ENCODE assay signal across 1 cellular context in the genomic region with DNA sequence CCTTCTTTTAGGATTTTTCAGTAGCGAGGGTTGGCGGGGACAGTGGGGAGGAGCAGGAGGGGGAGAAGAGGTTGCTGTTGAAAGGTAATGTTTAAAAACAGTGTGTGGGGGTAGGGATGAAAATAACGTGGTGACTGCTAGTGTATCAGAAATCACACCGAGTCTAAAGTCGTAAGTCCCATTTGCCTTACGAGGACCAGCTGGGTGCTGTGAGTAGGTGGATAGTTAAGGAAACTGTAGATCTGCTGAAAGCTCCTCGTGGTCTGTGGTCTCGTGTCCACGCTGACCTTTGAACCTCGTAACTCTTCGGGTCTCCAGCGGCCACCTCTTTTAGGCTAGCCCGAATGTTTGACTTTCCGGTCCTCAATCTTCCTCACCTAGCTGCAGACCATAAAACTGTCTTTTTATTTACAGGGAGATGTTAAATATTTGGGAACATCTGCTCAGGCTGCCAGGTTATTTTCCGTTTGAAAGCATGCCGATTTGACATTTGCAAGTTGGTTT.
TF ChIP-seq lines count a peak whose summit lies in the region.

No MANE protein-coding gene starts in this region.

TF ChIP-seq in HepG2, 621 proteins besides CTCF, POLR2A, EP300 and RAD21 (continued from another document and continues in another):
- TF ChIP-seq, protein P1, sequence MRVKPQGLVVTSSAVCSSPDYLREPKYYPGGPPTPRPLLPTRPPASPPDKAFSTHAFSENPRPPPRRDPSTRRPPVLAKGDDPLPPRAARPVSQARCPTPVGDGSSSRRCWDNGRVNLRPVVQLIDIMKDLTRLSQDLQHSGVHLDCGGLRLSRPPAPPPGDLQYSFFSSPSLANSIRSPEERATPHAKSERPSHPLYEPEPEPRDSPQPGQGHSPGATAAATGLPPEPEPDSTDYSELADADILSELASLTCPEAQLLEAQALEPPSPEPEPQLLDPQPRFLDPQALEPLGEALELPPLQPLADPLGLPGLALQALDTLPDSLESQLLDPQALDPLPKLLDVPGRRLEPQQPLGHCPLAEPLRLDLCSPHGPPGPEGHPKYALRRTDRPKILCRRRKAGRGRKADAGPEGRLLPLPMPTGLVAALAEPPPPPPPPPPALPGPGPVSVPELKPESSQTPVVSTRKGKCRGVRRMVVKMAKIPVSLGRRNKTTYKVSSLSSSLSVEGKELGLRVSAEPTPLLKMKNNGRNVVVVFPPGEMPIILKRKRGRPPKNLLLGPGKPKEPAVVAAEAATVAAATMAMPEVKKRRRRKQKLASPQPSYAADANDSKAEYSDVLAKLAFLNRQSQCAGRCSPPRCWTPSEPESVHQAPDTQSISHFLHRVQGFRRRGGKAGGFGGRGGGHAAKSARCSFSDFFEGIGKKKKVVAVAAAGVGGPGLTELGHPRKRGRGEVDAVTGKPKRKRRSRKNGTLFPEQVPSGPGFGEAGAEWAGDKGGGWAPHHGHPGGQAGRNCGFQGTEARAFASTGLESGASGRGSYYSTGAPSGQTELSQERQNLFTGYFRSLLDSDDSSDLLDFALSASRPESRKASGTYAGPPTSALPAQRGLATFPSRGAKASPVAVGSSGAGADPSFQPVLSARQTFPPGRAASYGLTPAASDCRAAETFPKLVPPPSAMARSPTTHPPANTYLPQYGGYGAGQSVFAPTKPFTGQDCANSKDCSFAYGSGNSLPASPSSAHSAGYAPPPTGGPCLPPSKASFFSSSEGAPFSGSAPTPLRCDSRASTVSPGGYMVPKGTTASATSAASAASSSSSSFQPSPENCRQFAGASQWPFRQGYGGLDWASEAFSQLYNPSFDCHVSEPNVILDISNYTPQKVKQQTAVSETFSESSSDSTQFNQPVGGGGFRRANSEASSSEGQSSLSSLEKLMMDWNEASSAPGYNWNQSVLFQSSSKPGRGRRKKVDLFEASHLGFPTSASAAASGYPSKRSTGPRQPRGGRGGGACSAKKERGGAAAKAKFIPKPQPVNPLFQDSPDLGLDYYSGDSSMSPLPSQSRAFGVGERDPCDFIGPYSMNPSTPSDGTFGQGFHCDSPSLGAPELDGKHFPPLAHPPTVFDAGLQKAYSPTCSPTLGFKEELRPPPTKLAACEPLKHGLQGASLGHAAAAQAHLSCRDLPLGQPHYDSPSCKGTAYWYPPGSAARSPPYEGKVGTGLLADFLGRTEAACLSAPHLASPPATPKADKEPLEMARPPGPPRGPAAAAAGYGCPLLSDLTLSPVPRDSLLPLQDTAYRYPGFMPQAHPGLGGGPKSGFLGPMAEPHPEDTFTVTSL (CRISPR knock-in tag; IDR thresholded peaks at IDR 0.05; ENCODE audit: borderline replicate concordance) = peak; percentile 62
- TF ChIP-seq TCF7L2 (IDR thresholded peaks at IDR 0.05; ENCODE audit: low read depth, low read length) (no peak), ARNT (IDR thresholded peaks at IDR 0.05) (no peak), ARHGAP35 (CRISPR knock-in tag; IDR thresholded peaks at IDR 0.05; ENCODE audit: borderline replicate concordance) (no peak), ZNF335 (CRISPR knock-in tag; IDR thresholded peaks at IDR 0.05) (no peak), HNRNPLL (IDR thresholded peaks at IDR 0.05; ENCODE audit: low read depth, low read length, poor library complexity, severe bottlenecking) (no peak), AKAP8 (CRISPR knock-in tag; IDR thresholded peaks at IDR 0.05) (peak; percentile 74; the same call in 1 of the 2 replicates), ZBTB20 (CRISPR knock-in tag; IDR thresholded peaks at IDR 0.05; ENCODE audit: borderline replicate concordance, low read depth) (no peak), ZNF720 (CRISPR knock-in tag; IDR thresholded peaks at IDR 0.05) (no peak), ZNF282 (IDR thresholded peaks at IDR 0.05; ENCODE audit: partially characterized antibody) (no peak), ZNF572 (CRISPR knock-in tag; IDR thresholded peaks at IDR 0.05) (no peak), ZNF563 (CRISPR knock-in tag; IDR thresholded peaks at IDR 0.05) (no peak), ZNF629 (CRISPR knock-in tag; conservative IDR thresholded peaks at IDR 0.05) (no peak; the same call in 1 of the 2 replicates), MXI1 (IDR thresholded peaks at IDR 0.05; ENCODE audit: borderline replicate concordance, low read depth, low read length) (no peak; the same call in 2 of the 3 replicates), RCOR2 (CRISPR knock-in tag; IDR thresholded peaks at IDR 0.05) (no peak), NPAS2 (CRISPR knock-in tag; IDR thresholded peaks at IDR 0.05; ENCODE audit: borderline replicate concordance) (no peak), ZFP1 (CRISPR knock-in tag; IDR thresholded peaks at IDR 0.05) (no peak), NR2F6 (IDR thresholded peaks at IDR 0.05) (peak; percentile 71), NR2F6 (CRISPR knock-in tag; IDR thresholded peaks at IDR 0.05) (peak; percentile 72; the same call in 1 of the 2 replicates), ZNF850 (CRISPR knock-in tag; conservative IDR thresholded peaks at IDR 0.05) (no peak), SMARCC2 (IDR thresholded peaks at IDR 0.05) (no peak), NR2C2 (CRISPR knock-in tag; IDR thresholded peaks at IDR 0.05; ENCODE audit: borderline replicate concordance) (peak; percentile 79), TOE1 (CRISPR knock-in tag; IDR thresholded peaks at IDR 0.05) (no peak), BORCS8-MEF2B (CRISPR knock-in tag; IDR thresholded peaks at IDR 0.05) (no peak), GATA4 (IDR thresholded peaks at IDR 0.05; ENCODE audit: borderline replicate concordance, low read depth) (no peak), ZMYM4 (CRISPR knock-in tag; IDR thresholded peaks at IDR 0.05) (peak; percentile 47; the same call in 1 of the 2 replicates), ZNF724P (CRISPR knock-in tag; IDR thresholded peaks at IDR 0.05; ENCODE audit: borderline replicate concordance) (no peak), XRCC5 (optimal IDR thresholded peaks at IDR 0.05; ENCODE audit: low read length) (no peak), MTA1 (CRISPR knock-in tag; IDR thresholded peaks at IDR 0.05; ENCODE audit: borderline replicate concordance) (no peak), ZNF317 (CRISPR knock-in tag; IDR thresholded peaks at IDR 0.05) (no peak), PLRG1 (conservative IDR thresholded peaks at IDR 0.05) (no peak), BRD4 (CRISPR knock-in tag; IDR thresholded peaks at IDR 0.05) (peak; percentile 65; the same call in 1 of the 2 replicates), GABPB1 (CRISPR knock-in tag; IDR thresholded peaks at IDR 0.05) (no peak)
- TF ChIP-seq, protein P2, sequence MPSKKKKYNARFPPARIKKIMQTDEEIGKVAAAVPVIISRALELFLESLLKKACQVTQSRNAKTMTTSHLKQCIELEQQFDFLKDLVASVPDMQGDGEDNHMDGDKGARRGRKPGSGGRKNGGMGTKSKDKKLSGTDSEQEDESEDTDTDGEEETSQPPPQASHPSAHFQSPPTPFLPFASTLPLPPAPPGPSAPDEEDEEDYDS (CRISPR knock-in tag; IDR thresholded peaks at IDR 0.05) = 0 out of 2 replicates have a peak, but pooled peaks have one; percentile 16
- TF ChIP-seq, protein P3, sequence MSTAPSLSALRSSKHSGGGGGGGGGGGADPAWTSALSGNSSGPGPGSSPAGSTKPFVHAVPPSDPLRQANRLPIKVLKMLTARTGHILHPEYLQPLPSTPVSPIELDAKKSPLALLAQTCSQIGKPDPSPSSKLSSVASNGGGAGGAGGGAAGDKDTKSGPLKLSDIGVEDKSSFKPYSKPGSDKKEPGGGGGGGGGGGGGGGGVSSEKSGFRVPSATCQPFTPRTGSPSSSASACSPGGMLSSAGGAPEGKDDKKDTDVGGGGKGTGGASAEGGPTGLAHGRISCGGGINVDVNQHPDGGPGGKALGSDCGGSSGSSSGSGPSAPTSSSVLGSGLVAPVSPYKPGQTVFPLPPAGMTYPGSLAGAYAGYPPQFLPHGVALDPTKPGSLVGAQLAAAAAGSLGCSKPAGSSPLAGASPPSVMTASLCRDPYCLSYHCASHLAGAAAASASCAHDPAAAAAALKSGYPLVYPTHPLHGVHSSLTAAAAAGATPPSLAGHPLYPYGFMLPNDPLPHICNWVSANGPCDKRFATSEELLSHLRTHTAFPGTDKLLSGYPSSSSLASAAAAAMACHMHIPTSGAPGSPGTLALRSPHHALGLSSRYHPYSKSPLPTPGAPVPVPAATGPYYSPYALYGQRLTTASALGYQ (CRISPR knock-in tag; IDR thresholded peaks at IDR 0.05) = no peak
- TF ChIP-seq, protein P4, sequence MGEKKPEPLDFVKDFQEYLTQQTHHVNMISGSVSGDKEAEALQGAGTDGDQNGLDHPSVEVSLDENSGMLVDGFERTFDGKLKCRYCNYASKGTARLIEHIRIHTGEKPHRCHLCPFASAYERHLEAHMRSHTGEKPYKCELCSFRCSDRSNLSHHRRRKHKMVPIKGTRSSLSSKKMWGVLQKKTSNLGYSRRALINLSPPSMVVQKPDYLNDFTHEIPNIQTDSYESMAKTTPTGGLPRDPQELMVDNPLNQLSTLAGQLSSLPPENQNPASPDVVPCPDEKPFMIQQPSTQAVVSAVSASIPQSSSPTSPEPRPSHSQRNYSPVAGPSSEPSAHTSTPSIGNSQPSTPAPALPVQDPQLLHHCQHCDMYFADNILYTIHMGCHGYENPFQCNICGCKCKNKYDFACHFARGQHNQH (CRISPR knock-in tag; IDR thresholded peaks at IDR 0.05) = 0 out of 2 replicates have a peak, but pooled peaks have one; percentile 19
- TF ChIP-seq, protein P5, sequence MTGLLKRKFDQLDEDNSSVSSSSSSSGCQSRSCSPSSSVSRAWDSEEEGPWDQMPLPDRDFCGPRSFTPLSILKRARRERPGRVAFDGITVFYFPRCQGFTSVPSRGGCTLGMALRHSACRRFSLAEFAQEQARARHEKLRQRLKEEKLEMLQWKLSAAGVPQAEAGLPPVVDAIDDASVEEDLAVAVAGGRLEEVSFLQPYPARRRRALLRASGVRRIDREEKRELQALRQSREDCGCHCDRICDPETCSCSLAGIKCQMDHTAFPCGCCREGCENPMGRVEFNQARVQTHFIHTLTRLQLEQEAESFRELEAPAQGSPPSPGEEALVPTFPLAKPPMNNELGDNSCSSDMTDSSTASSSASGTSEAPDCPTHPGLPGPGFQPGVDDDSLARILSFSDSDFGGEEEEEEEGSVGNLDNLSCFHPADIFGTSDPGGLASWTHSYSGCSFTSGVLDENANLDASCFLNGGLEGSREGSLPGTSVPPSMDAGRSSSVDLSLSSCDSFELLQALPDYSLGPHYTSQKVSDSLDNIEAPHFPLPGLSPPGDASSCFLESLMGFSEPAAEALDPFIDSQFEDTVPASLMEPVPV (CRISPR knock-in tag; IDR thresholded peaks at IDR 0.05) = no peak
- TF ChIP-seq, protein P6, sequence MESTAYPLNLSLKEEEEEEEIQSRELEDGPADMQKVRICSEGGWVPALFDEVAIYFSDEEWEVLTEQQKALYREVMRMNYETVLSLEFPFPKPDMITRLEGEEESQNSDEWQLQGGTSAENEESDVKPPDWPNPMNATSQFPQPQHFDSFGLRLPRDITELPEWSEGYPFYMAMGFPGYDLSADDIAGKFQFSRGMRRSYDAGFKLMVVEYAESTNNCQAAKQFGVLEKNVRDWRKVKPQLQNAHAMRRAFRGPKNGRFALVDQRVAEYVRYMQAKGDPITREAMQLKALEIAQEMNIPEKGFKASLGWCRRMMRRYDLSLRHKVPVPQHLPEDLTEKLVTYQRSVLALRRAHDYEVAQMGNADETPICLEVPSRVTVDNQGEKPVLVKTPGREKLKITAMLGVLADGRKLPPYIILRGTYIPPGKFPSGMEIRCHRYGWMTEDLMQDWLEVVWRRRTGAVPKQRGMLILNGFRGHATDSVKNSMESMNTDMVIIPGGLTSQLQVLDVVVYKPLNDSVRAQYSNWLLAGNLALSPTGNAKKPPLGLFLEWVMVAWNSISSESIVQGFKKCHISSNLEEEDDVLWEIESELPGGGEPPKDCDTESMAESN (CRISPR knock-in tag; conservative IDR thresholded peaks at IDR 0.05) = 0 out of 2 replicates have a peak, but pooled peaks have one; percentile 14
- TF ChIP-seq, protein P7, sequence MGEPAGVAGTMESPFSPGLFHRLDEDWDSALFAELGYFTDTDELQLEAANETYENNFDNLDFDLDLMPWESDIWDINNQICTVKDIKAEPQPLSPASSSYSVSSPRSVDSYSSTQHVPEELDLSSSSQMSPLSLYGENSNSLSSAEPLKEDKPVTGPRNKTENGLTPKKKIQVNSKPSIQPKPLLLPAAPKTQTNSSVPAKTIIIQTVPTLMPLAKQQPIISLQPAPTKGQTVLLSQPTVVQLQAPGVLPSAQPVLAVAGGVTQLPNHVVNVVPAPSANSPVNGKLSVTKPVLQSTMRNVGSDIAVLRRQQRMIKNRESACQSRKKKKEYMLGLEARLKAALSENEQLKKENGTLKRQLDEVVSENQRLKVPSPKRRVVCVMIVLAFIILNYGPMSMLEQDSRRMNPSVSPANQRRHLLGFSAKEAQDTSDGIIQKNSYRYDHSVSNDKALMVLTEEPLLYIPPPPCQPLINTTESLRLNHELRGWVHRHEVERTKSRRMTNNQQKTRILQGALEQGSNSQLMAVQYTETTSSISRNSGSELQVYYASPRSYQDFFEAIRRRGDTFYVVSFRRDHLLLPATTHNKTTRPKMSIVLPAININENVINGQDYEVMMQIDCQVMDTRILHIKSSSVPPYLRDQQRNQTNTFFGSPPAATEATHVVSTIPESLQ (CRISPR knock-in tag; conservative IDR thresholded peaks at IDR 0.05) = no peak
- TF ChIP-seq, protein P8, sequence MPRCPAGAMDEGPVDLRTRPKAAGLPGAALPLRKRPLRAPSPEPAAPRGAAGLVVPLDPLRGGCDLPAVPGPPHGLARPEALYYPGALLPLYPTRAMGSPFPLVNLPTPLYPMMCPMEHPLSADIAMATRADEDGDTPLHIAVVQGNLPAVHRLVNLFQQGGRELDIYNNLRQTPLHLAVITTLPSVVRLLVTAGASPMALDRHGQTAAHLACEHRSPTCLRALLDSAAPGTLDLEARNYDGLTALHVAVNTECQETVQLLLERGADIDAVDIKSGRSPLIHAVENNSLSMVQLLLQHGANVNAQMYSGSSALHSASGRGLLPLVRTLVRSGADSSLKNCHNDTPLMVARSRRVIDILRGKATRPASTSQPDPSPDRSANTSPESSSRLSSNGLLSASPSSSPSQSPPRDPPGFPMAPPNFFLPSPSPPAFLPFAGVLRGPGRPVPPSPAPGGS (CRISPR knock-in tag; IDR thresholded peaks at IDR 0.05) = no peak
- TF ChIP-seq, protein P9, sequence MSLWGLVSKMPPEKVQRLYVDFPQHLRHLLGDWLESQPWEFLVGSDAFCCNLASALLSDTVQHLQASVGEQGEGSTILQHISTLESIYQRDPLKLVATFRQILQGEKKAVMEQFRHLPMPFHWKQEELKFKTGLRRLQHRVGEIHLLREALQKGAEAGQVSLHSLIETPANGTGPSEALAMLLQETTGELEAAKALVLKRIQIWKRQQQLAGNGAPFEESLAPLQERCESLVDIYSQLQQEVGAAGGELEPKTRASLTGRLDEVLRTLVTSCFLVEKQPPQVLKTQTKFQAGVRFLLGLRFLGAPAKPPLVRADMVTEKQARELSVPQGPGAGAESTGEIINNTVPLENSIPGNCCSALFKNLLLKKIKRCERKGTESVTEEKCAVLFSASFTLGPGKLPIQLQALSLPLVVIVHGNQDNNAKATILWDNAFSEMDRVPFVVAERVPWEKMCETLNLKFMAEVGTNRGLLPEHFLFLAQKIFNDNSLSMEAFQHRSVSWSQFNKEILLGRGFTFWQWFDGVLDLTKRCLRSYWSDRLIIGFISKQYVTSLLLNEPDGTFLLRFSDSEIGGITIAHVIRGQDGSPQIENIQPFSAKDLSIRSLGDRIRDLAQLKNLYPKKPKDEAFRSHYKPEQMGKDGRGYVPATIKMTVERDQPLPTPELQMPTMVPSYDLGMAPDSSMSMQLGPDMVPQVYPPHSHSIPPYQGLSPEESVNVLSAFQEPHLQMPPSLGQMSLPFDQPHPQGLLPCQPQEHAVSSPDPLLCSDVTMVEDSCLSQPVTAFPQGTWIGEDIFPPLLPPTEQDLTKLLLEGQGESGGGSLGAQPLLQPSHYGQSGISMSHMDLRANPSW (CRISPR knock-in tag; IDR thresholded peaks at IDR 0.05; ENCODE audit: borderline replicate concordance) = no peak
- TF ChIP-seq, protein P10, sequence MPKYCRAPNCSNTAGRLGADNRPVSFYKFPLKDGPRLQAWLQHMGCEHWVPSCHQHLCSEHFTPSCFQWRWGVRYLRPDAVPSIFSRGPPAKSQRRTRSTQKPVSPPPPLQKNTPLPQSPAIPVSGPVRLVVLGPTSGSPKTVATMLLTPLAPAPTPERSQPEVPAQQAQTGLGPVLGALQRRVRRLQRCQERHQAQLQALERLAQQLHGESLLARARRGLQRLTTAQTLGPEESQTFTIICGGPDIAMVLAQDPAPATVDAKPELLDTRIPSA (CRISPR knock-in tag; IDR thresholded peaks at IDR 0.05; ENCODE audit: borderline replicate concordance) = no peak
